ENCODE assay signal across 27 cellular contexts in genomic region chrX:11408783-11409182, GRCh38.
"Had no signal": no experiment of that assay in that cellular context is flagged by ENCODE, and none has a peak within 500 bp of the region (broad histone marks: within the 10 kb centered on the region; RNA-seq: fewer than 3 reads in every experiment).

No MANE protein-coding gene starts in this region.

- H3K36me3 Mint-ChIP-seq: mesothelial cell of epicardium, naive B cell had no signal

- ATAC-seq: esophagus mucosa, gastrocnemius medialis, heart right ventricle, left cardiac atrium, left lung, left ventricle myocardium superior, lower lobe of right lung, mucosa of descending colon had no signal

- H3K27ac Mint-ChIP-seq: mesothelial cell of epicardium had no signal

- H3K4me3 Mint-ChIP-seq: mesothelial cell of epicardium, naive B cell had no signal

- H3K4me1 Mint-ChIP-seq: naive B cell had no signal

- H3K36me3 ChIP-seq: esophagus squamous epithelium, gastrocnemius medialis, heart right ventricle, left lung, lower lobe of right lung had no signal

- H3K4me3 ChIP-seq: coronary artery, dorsolateral prefrontal cortex, esophagus squamous epithelium, gastrocnemius medialis, heart right ventricle, left lung, lower lobe of right lung, mucosa of descending colon had no signal

- H3K27ac ChIP-seq: coronary artery, dorsolateral prefrontal cortex, esophagus squamous epithelium, gastrocnemius medialis, heart right ventricle, left lung, lower lobe of right lung had no signal

- FAIRE-seq: colon, endothelial cell of umbilical vein, islet of Langerhans, keratinocyte had no signal

- H3K9me3 ChIP-seq: esophagus squamous epithelium, gastrocnemius medialis, heart right ventricle, left lung, lower lobe of right lung, mucosa of descending colon had no signal

- H3K4me1 ChIP-seq: esophagus squamous epithelium, gastrocnemius medialis, left lung, lower lobe of right lung had no signal

- H3K27me3 ChIP-seq: esophagus squamous epithelium, gastrocnemius medialis, heart right ventricle, left lung had no signal

- DNase-seq: dermis blood vessel endothelial cell; dorsolateral prefrontal cortex; effector CD4-positive, alpha-beta T cell; effector memory CD4-positive, alpha-beta T cell; erythroblast; esophagus squamous epithelium; foreskin fibroblast; foreskin melanocyte; gastrocnemius medialis; glutamatergic neuron; head of caudate nucleus; heart right ventricle; hippocampal formation; left cardiac atrium; left lung; left ventricle myocardium superior; lower lobe of right lung; mesenchymal stem cell; mucosa of descending colon; naive B cell had no signal
